In genomic region chr11:59206635-59207034, GRCh38 we compare ENCODE assay signal across 8 cellular contexts. TPM values are rescaled to one million over a fixed set of nuclear protein-coding genes. Genes with fewer than 3 reads are reported as not detected.
DNase-seq lines count a peak whose midpoint lies in the region; ATAC-seq and TF ChIP-seq lines count a peak whose summit lies in the region.

No MANE protein-coding gene starts in this region.

- no peaks in the 10 kb centered on the region for H3K79me2 ChIP-seq in PC-3 (ENCODE audit: low read length)

- H3K36me3 ChIP-seq in H7 (replicated peaks; ENCODE audit: control insufficient read depth, insufficient read depth, low read length) = peaks cover 2% of the 10 kb centered on the region
- no peaks in the 10 kb centered on the region for H3K36me3 ChIP-seq in PC-3 (ENCODE audit: low read depth, low read length)
- peaks cover 0 to 36% (median 0%) of the 10 kb centered on the region in 3 donors for H3K36me3 ChIP-seq in esophagus squamous epithelium

- H3K9me2 ChIP-seq in PC-3 (replicated peaks; ENCODE audit: low read length) = no peaks in the 10 kb centered on the region

- no peak for TF ChIP-seq POLR2A in esophagus squamous epithelium (IDR thresholded peaks at IDR 0.05)

- DNase-seq in CD4-positive, alpha-beta T cell = no peak
- DNase-seq in H7 (peak; percentile 57), PC-3 (peak; percentile 75), esophagus squamous epithelium (lab: John Stamatoyannopoulos, UW) (no peak), pons (ENCODE audit: low spot score) (peak; percentile 76), NCI-H1048 (lab: John Stamatoyannopoulos, UW) (no peak)

- H3K9me3 ChIP-seq in CD4-positive, alpha-beta T cell (ENCODE audit: control insufficient read depth, low read length) = no peaks in the 10 kb centered on the region
- no peaks in the 10 kb centered on the region for H3K9me3 ChIP-seq in PC-3 (ENCODE audit: low read length)
- H3K9me3 ChIP-seq in esophagus squamous epithelium = no peaks in the 10 kb centered on the region

- 56 to 61% methylated on average over 3 to 4 of the region's 4 CpGs for WGBS in esophagus squamous epithelium, 2 donors

- CTCF ChIA-PET in CD4-positive, alpha-beta T cell (lab: Charles Lee) = interaction anchor here (0.6 to 1.2 kb wide), 2 partner anchors 35 to 1887 kb away, joined by 3 to 4 read pairs; no protein-coding TSS in a partner anchor
- CTCF ChIA-PET in PC-3 (lab: Charles Lee) = interaction anchor here (0.9 to 1.6 kb wide), 5 partner anchors 17 to 48 kb away, joined by 3 to 15 read pairs (median 4); partner anchors contain the start of gene DTX4

- intact Hi-C loops in CD4-positive, alpha-beta T cell (cut with DNase I, micrococcal nuclease) = no loop called here
- intact Hi-C loops in PC-3 (cut with micrococcal nuclease) (no loop called here), esophagus squamous epithelium (cut with DNase I) (loop anchor here (5.0 to 10.0 kb wide), 2 partner anchors 34 to 52 kb away; partner anchors contain the start of gene DTX4)

- ATAC-seq in CD4-positive, alpha-beta T cell (ENCODE audit: poor library complexity) = no peak
- peak; percentile 83 for ATAC-seq in PC-3
- ATAC-seq in HG03025 (IDR thresholded peaks at IDR 0.05; ENCODE audit: low FRiP score, unreplicated experiment) = no peak
- ATAC-seq in HG02970 (IDR thresholded peaks at IDR 0.05; ENCODE audit: low FRiP score, unreplicated experiment) = no peak

- POLR2A ChIA-PET in CD4-positive, alpha-beta T cell (lab: Charles Lee) = interaction anchor here (1.1 kb wide), 1 partner anchor 35 kb away, joined by 7 read pairs; the partner anchor contains the start of gene DTX4
- POLR2A ChIA-PET in PC-3 (lab: Charles Lee; ENCODE audit: unreplicated experiment) = no interaction called here

- no TSS peak for BruUV-seq in PC-3 (replicated peaks; lab: Mats Ljungman, UMichigan)

- H3K4me3 ChIP-seq in H7 (ENCODE audit: insufficient read depth, low read depth, low read length) (no peak overlapping the region), PC-3 (ENCODE audit: low read length) (no peak overlapping the region), esophagus squamous epithelium (no peak overlapping the region)

- peak; percentile 34 for TF ChIP-seq CTCF in CD4-positive, alpha-beta T cell (IDR thresholded peaks at IDR 0.05)
- TF ChIP-seq CTCF in PC-3 (conservative IDR thresholded peaks at IDR 0.05; ENCODE audit: low read depth, low read length) = peak; percentile 83
- TF ChIP-seq CTCF in esophagus squamous epithelium (IDR thresholded peaks at IDR 0.05) = peak in 5 of 6 experiments; percentile 28 to 59 (median 43)

- no peaks in the 10 kb centered on the region for H3K27me3 ChIP-seq in CD4-positive, alpha-beta T cell (ENCODE audit: control insufficient read depth, insufficient read depth, low read length)
- H3K27me3 ChIP-seq in H7 (ENCODE audit: control insufficient read depth, insufficient read depth, low read length) (no peaks in the 10 kb centered on the region), PC-3 (ENCODE audit: low read length) (no peaks in the 10 kb centered on the region), esophagus squamous epithelium (no peaks in the 10 kb centered on the region)

- H3K27me3 Mint-ChIP-seq in CD4-positive, alpha-beta T cell = no peaks in the 10 kb centered on the region

- H3K4me1 Mint-ChIP-seq in CD4-positive, alpha-beta T cell (ENCODE audit: low read depth) = peaks cover 30% of the 10 kb centered on the region

- H3K27ac ChIP-seq in CD4-positive, alpha-beta T cell (ENCODE audit: low read depth, low read length) = no peak overlapping the region
- H3K27ac ChIP-seq in PC-3 (ENCODE audit: low read length) = no peak overlapping the region
- H3K27ac ChIP-seq in esophagus squamous epithelium = no peak overlapping the region

- H3K36me3 Mint-ChIP-seq in CD4-positive, alpha-beta T cell (ENCODE audit: low read depth) = no peaks in the 10 kb centered on the region

- H3K4me3 Mint-ChIP-seq in CD4-positive, alpha-beta T cell = no peak overlapping the region

- H3K4me2 ChIP-seq in PC-3 (ENCODE audit: low read length) = no peak overlapping the region

- H3K9ac ChIP-seq in PC-3 (ENCODE audit: low read length) = no peak overlapping the region

- H4K20me1 ChIP-seq in PC-3 (ENCODE audit: low read length) = no peaks in the 10 kb centered on the region

- H3F3A ChIP-seq in PC-3 (ENCODE audit: low read length, unreplicated experiment) = no peaks in the 10 kb centered on the region

- H3K4me1 ChIP-seq in PC-3 (ENCODE audit: insufficient read depth, low read length) (0 out of 2 replicates have a peak, but pooled peaks cover 4% of the 10 kb centered on the region), esophagus squamous epithelium (peaks cover 0 to 22% (median 6%) of the 10 kb centered on the region in 3 donors)

- peak overlapping the region; percentile 33; the same call in 1 of the 2 replicates for H2AFZ ChIP-seq in PC-3 (ENCODE audit: low read length)

- H3K27ac Mint-ChIP-seq in CD4-positive, alpha-beta T cell = no peak overlapping the region

- no peaks in the 10 kb centered on the region for H3K9me3 Mint-ChIP-seq in CD4-positive, alpha-beta T cell

RNA-seq across cellular contexts. Expression of gene MPEG1, which starts 6.1 kb away (rescaled TPM):
- 1 to 10 TPM; 2.8 to 2.9 TPM for total RNA-seq in CD4-positive, alpha-beta T cell
- not detected in 2 replicates for total RNA-seq in H7 (2014; rRNA removed; shearing (Covaris generic))
- not detected in 2 replicates for total RNA-seq in PC-3 (2014; rRNA removed)
- total RNA-seq in esophagus squamous epithelium = 10 to 100 TPM in 1 of 4 donors, 1 to 10 TPM in 2, under 1 TPM in 1; 0.04 to 19.5 (median 5.1) TPM

RNA-seq across cellular contexts. Expression of gene DTX4, which starts 34.7 kb away (rescaled TPM):
- 1 to 10 TPM in 1 of 2 experiments, under 1 TPM in 1; 0.93 to 1.0 TPM for total RNA-seq in CD4-positive, alpha-beta T cell
- total RNA-seq in H7 (2014; rRNA removed; shearing (Covaris generic)) = 4.9 and 7.6 TPM in 2 replicates
- total RNA-seq in PC-3 (2014; rRNA removed) = 4.0 and 4.9 TPM in 2 replicates
- 1 to 10 TPM; 2.4 to 8.4 (median 4.6) TPM for total RNA-seq in esophagus squamous epithelium

Comparison
In these comparisons a context has a peak if more than half of its experiments do, and no peak if none do; other contexts are left out.
1. DNase-seq: peak in H7 (single experiment), PC-3 (single experiment) and pons (single experiment); none in CD4-positive, alpha-beta T cell (0 of 10), esophagus squamous epithelium (single experiment) and NCI-H1048 (single experiment).
2. Peak in every context shown above with its lines, with median percentiles within 50 percentile points of each other: CTCF ChIP-seq.